ENCODE assay signal across 11 cellular contexts in genomic region chr20:24661255-24661654, GRCh38.
"Had no signal": no experiment of that assay in that cellular context is flagged by ENCODE, and none has a peak within 500 bp of the region (broad histone marks: within the 10 kb centered on the region; RNA-seq: fewer than 3 reads in every experiment).

No MANE protein-coding gene starts in this region.

- FAIRE-seq: H1, H54 had no signal

- H2AFZ ChIP-seq: GM23248, GM23338 had no signal

- H3K27ac ChIP-seq: GM23248 had no signal

- H3K4me2 ChIP-seq: GM23338 had no signal

- ATAC-seq: GM23338, HCT116 had no signal

- H3K9ac ChIP-seq: GM23248 had no signal

- DNase-seq: GM23248, GOT3, H7, H9, HCEC 1CT, HFFc6 had no signal

- H3K9me3 ChIP-seq: HAP-1 had no signal

- H3K36me3 ChIP-seq: HAP-1 had no signal

- H3K4me1 ChIP-seq: HAP-1 had no signal

- H3K4me3 ChIP-seq: GM23248, GM23338, HAP-1 had no signal
